In genomic region chr1:112702067-112702395, GRCh38 we compare ENCODE assay signal across 1 cellular context.
TF ChIP-seq lines count a peak whose summit lies in the region.

No MANE protein-coding gene starts in this region.

TF ChIP-seq in HepG2, 621 proteins besides CTCF, POLR2A, EP300 and RAD21:
- 0 out of 2 replicates have a peak, but pooled peaks have one; percentile 36 for TF ChIP-seq POLR2AphosphoS5 (IDR thresholded peaks at IDR 0.05; ENCODE audit: low read depth, low read length)
- TF ChIP-seq MAF1 (CRISPR knock-in tag; IDR thresholded peaks at IDR 0.05; ENCODE audit: borderline replicate concordance), result no peak
